31 cellular contexts compared by ENCODE assay signal in the genomic region with DNA sequence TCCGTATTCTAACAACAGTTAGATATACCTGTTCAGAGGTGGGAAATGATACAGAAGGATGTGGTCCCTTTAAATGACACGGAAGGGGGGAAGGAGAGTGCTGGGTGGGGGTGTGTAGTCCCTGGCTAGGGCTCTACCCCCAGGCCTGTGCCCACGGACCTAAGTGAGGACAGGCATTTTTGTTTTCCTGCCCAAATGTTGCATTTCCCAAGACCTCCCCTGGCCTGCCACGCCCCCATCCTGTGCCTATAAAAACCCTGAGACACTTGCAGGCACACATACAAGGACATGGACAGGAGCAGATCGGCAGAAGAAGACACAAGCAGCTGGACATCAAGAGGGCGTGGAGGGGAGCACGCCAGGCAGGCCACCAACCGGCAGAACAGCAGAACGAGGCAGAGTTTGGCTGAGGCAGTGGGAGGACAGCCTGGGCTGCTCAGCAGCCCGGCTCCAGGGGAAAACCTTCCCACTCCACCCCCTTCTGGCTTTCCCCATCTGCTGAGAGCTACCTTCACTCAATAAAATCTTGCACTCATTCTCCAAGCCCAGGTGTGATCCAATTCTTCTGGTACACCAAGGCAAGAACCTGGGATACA. TPM values are rescaled to one million over a fixed set of nuclear protein-coding genes. Genes with fewer than 3 reads are reported as not detected.
A peak's percentile ranks its signal among the peaks of the same experiment; 100 is the strongest.
DNase-seq lines count a peak whose midpoint lies in the region; ATAC-seq, FAIRE-seq and TF ChIP-seq lines count a peak whose summit lies in the region.
"Had no signal": no experiment of that assay in that cellular context is flagged by ENCODE, and none has a peak within 500 bp of the region (broad histone marks: within the 10 kb centered on the region; RNA-seq: fewer than 3 reads in every experiment).

No MANE protein-coding gene starts in this region.

- TF ChIP-seq POLR2A in HepG2 (IDR thresholded peaks at IDR 0.05; ENCODE audit: insufficient read depth in 1 of 2, low read depth in 2 of 2, low read length in 2 of 2) (no peak), right lobe of liver (IDR thresholded peaks at IDR 0.05) (no peak), K562 (conservative IDR thresholded peaks at IDR 0.05) (no peak)

- no peak overlapping the region for H3K4me3 Mint-ChIP-seq in effector memory CD8-positive, alpha-beta T cell
- H3K4me3 Mint-ChIP-seq: CD14-positive monocyte; CD4-positive, alpha-beta memory T cell; CD8-positive, alpha-beta memory T cell had no signal

- H4K20me1 ChIP-seq in HepG2 (ENCODE audit: insufficient read depth, low read length) (no peaks in the 10 kb centered on the region), K562 (replicated peaks; ENCODE audit: control insufficient read depth, insufficient read depth, low read length) (no peaks in the 10 kb centered on the region)
- H4K20me1 ChIP-seq: BLaER1 had no signal

- no peaks in the 10 kb centered on the region for H3K9me3 ChIP-seq in HepG2 (ENCODE audit: low read length)
- H3K9me3 ChIP-seq in right lobe of liver: no peaks in the 10 kb centered on the region
- H3K9me3 ChIP-seq in HEK293 (ENCODE audit: control insufficient read depth, insufficient read depth, low read depth, low read length): no peaks in the 10 kb centered on the region
- no peaks in the 10 kb centered on the region for H3K9me3 ChIP-seq in K562 (replicated peaks; ENCODE audit: control insufficient read depth, insufficient read depth, low read depth, low read length)
- H3K9me3 ChIP-seq: BE2C, BLaER1 had no signal

- CTCF ChIA-PET in HepG2 (lab: Yijun Ruan, JAX; ENCODE audit: low intra/inter-chr PET ratio, low total read pairs): no interaction called here
- CTCF ChIA-PET in HEK293 (lab: Yijun Ruan, JAX): interaction anchor here (0.7 to 1.4 kb wide), 5 partner anchors 10 to 1188 kb away, joined by 3 to 6 read pairs (median 4); no protein-coding TSS in a partner anchor
- CTCF ChIA-PET in K562 (lab: Yijun Ruan, JAX; ENCODE audit: low intra/inter-chr PET ratio): interaction anchor here (0.6 to 0.7 kb wide), 2 partner anchors 425 to 1800 kb away, joined by 3 to 5 read pairs; no protein-coding TSS in a partner anchor

- no peak overlapping the region for H3K4me3 ChIP-seq in HepG2 (replicated peaks in 1 of 3; ENCODE audit: insufficient read depth in 1 of 3, low read depth in 2 of 3, low read length in 3 of 3)
- H3K4me3 ChIP-seq in right lobe of liver: no peak overlapping the region
- no peak overlapping the region for H3K4me3 ChIP-seq in HEK293 (ENCODE audit: low read depth, low read length)
- H3K4me3 ChIP-seq in K562: no peak overlapping the region
- H3K4me3 ChIP-seq: BLaER1, GM12878 had no signal

- H3K9ac ChIP-seq in HepG2 (ENCODE audit: insufficient read depth, low read depth, low read length): no peak overlapping the region
- H3K9ac ChIP-seq in K562 (ENCODE audit: insufficient read depth in 1 of 2, low read depth in 2 of 2, low read length in 2 of 2): no peak overlapping the region
- H3K9ac ChIP-seq: BLaER1 had no signal

- WGBS in HepG2 (ENCODE audit: low lambda C conversion rate): 16% methylated on average over 10 of the region's 10 CpGs
- WGBS in right lobe of liver (ENCODE audit: insufficient coverage, low coverage, low lambda C conversion rate, missing lambda C conversion rate): 83% methylated on average over 3 of the region's 10 CpGs
- WGBS in K562 (ENCODE audit: insufficient coverage, low coverage, missing lambda C conversion rate): 7% methylated on average over 10 of the region's 10 CpGs

- BruUV-seq in HepG2 (replicated peaks; lab: Mats Ljungman, UMichigan) (no TSS peak), K562 (replicated peaks; lab: Mats Ljungman, UMichigan) (no TSS peak)

- POLR2A ChIA-PET in HepG2 (lab: Yijun Ruan, JAX) (no interaction called here), HEK293 (lab: Yijun Ruan, JAX) (no interaction called here), K562 (lab: Yijun Ruan, JAX) (interaction anchor here (0.6 kb wide), 1 partner anchor 1054 kb away, joined by 3 read pairs; no protein-coding TSS in a partner anchor)

- no peaks in the 10 kb centered on the region for H3K79me2 ChIP-seq in HepG2 (ENCODE audit: insufficient read depth, low read length)
- no peaks in the 10 kb centered on the region for H3K79me2 ChIP-seq in K562 (ENCODE audit: control insufficient read depth, insufficient read depth, low read length)

- peaks cover 9% of the 10 kb centered on the region for H3K4me1 ChIP-seq in HepG2 (ENCODE audit: insufficient read depth, low read length)
- no peaks in the 10 kb centered on the region for H3K4me1 ChIP-seq in right lobe of liver
- H3K4me1 ChIP-seq in HEK293 (ENCODE audit: control insufficient read depth, insufficient read depth, low read length): no peaks in the 10 kb centered on the region
- H3K4me1 ChIP-seq in K562 (replicated peaks in 1 of 2; ENCODE audit: control insufficient read depth in 2 of 2, insufficient read depth in 2 of 2, low read length in 2 of 2): peaks cover 0 to 10% of the 10 kb centered on the region in 2 experiments; a peak in 2 of 5 replicates
- H3K4me1 ChIP-seq: BE2C had no signal

- H2AFZ ChIP-seq in HepG2 (ENCODE audit: low read length) (no peak overlapping the region), K562 (ENCODE audit: low read depth, low read length) (no peak overlapping the region)

- intact Hi-C loops in HepG2 (cut with micrococcal nuclease; ENCODE audit: unreplicated experiment): no loop called here
- intact Hi-C loops in right lobe of liver (cut with DNase I): no loop called here
- intact Hi-C loops in K562 (cut with micrococcal nuclease): no loop called here

- DNase-seq in HepG2 (ENCODE audit: low spot score) (no peak), right lobe of liver (no peak), K562 (ENCODE audit: extremely low read depth in 1 of 4, low spot score in 3 of 4) (no peak)
- no peak for DNase-seq in effector memory CD8-positive, alpha-beta T cell
- DNase-seq: ACHN; BE2C; C1 segment of cervical spinal cord; CD4-positive, alpha-beta memory T cell; CD4-positive, CD25-positive, alpha-beta regulatory T cell; CD8-positive, alpha-beta memory T cell; COR-L47; DMS 273 treated with DMSO at 0.1 percent for 48 hours; DMS153; DMS53; DMS79; DND-41; EL; GDM1 had no signal

- H3K36me3 ChIP-seq in HepG2 (replicated peaks in 1 of 2; ENCODE audit: control insufficient read depth in 1 of 2, insufficient read depth in 2 of 2, low read length in 2 of 2) (no peaks in the 10 kb centered on the region), right lobe of liver (no peaks in the 10 kb centered on the region), HEK293 (ENCODE audit: control insufficient read depth in 2 of 2, insufficient read depth in 1 of 2, low read length in 2 of 2) (no peaks in the 10 kb centered on the region), K562 (ENCODE audit: control insufficient read depth, insufficient read depth, low read length) (no peaks in the 10 kb centered on the region)
- H3K36me3 ChIP-seq: BE2C, BLaER1 had no signal

- no peaks in the 10 kb centered on the region for H3K9me3 Mint-ChIP-seq in effector memory CD8-positive, alpha-beta T cell
- H3K9me3 Mint-ChIP-seq: CD4-positive, alpha-beta memory T cell; CD4-positive, CD25-positive, alpha-beta regulatory T cell; CD8-positive, alpha-beta memory T cell had no signal

- TF ChIP-seq EP300 in HepG2 (IDR thresholded peaks at IDR 0.05; ENCODE audit: low read depth in 2 of 2, low read length in 2 of 2): no peak
- no peak for TF ChIP-seq EP300 in HepG2 (CRISPR knock-in tag; IDR thresholded peaks at IDR 0.05; ENCODE audit: borderline replicate concordance)
- TF ChIP-seq EP300 in K562 (IDR thresholded peaks at IDR 0.05; ENCODE audit: low read length): no peak

- H3K4me2 ChIP-seq in HepG2 (ENCODE audit: low read depth, low read length) (no peak overlapping the region), K562 (ENCODE audit: insufficient read depth, low read length) (no peak overlapping the region)
- H3K4me2 ChIP-seq: BLaER1 had no signal

- ATAC-seq in HepG2 (peak; percentile 59), right lobe of liver (no peak), K562 (peak; percentile 41; the same call in 2 of the 3 replicates)
- ATAC-seq in effector memory CD8-positive, alpha-beta T cell (replicated peaks): no peak
- ATAC-seq in activated CD4-positive, CD25-positive, alpha-beta regulatory T cell treated with anti-CD3 and anti-CD28 coated beads, Interleukin-2, amount 50 U/mL, for 24 hours: no peak
- ATAC-seq: GM12878 had no signal

- H3K9me1 ChIP-seq in K562 (ENCODE audit: control insufficient read depth, insufficient read depth, low read length): no peaks in the 10 kb centered on the region

- H3K36me3 Mint-ChIP-seq in effector memory CD8-positive, alpha-beta T cell (ENCODE audit: insufficient read depth): no peaks in the 10 kb centered on the region
- H3K36me3 Mint-ChIP-seq: CD14-positive monocyte; CD4-positive, alpha-beta memory T cell; CD4-positive, CD25-positive, alpha-beta regulatory T cell; CD8-positive, alpha-beta memory T cell had no signal

- TF ChIP-seq RAD21 in HepG2 (CRISPR knock-in tag; IDR thresholded peaks at IDR 0.05) (no peak), K562 (CRISPR knock-in tag; conservative IDR thresholded peaks at IDR 0.05 in 1 of 2, IDR thresholded peaks at IDR 0.05 in 1 of 2) (no peak)

- H3K27ac ChIP-seq in HepG2 (ENCODE audit: extremely low read length, insufficient read depth, low read length) (no peak overlapping the region), right lobe of liver (no peak overlapping the region), HEK293 (ENCODE audit: extremely low read depth, low read depth, low read length) (no peak overlapping the region), K562 (ENCODE audit: extremely low read depth, low read depth, low read length) (no peak overlapping the region)
- H3K27ac ChIP-seq: 22Rv1, BLaER1 had no signal

- no peak overlapping the region for H3K27ac Mint-ChIP-seq in effector memory CD8-positive, alpha-beta T cell
- H3K27ac Mint-ChIP-seq: CD14-positive monocyte; CD4-positive, CD25-positive, alpha-beta regulatory T cell; CD8-positive, alpha-beta memory T cell had no signal

- peaks cover 7 to 51% of the 10 kb centered on the region in 2 experiments; a peak in 4 of 5 replicates for H3K27me3 ChIP-seq in HepG2 (ENCODE audit: control insufficient read depth in 1 of 2, insufficient read depth in 2 of 2, low read length in 2 of 2)
- H3K27me3 ChIP-seq in right lobe of liver: no peaks in the 10 kb centered on the region
- peaks cover 8 to 38% of the 10 kb centered on the region in 2 experiments for H3K27me3 ChIP-seq in K562 (ENCODE audit: control insufficient read depth in 2 of 2, insufficient read depth in 2 of 2, low read length in 2 of 2)
- H3K27me3 ChIP-seq: BE2C had no signal

- no peak for TF ChIP-seq CTCF in HepG2 (CRISPR knock-in tag; IDR thresholded peaks at IDR 0.05)
- TF ChIP-seq CTCF in right lobe of liver (IDR thresholded peaks at IDR 0.05): no peak
- no peak for TF ChIP-seq CTCF in HEK293 (tag by site-specific recombination; IDR thresholded peaks at IDR 0.05)
- TF ChIP-seq CTCF in K562 (IDR thresholded peaks at IDR 0.05 in 2 of 3, conservative IDR thresholded peaks at IDR 0.05 in 1 of 3; ENCODE audit: insufficient read depth in 2 of 3, low read depth in 1 of 3, low read length in 3 of 3): no peak

- H3K27me3 Mint-ChIP-seq in effector memory CD8-positive, alpha-beta T cell: peaks cover 6 to 18% of the 10 kb centered on the region in 2 donors
- H3K27me3 Mint-ChIP-seq: CD4-positive, alpha-beta memory T cell; CD4-positive, CD25-positive, alpha-beta regulatory T cell had no signal

- in situ Hi-C loops in HepG2 (cut with HindIII; ENCODE audit: extremely low pct_ligation_motif_present, low pct_unique_long_range_greater_than_20kb) (no loop called here), K562 (cut with MboI) (no loop called here)

- no peaks in the 10 kb centered on the region for H3K4me1 Mint-ChIP-seq in effector memory CD8-positive, alpha-beta T cell (ENCODE audit: low read depth in 2 of 2)

- FAIRE-seq in HepG2 (lab: Jason Lieb, UNC) (no peak), K562 (lab: Jason Lieb, UNC) (no peak)
- FAIRE-seq: A204.1, GM12878, GM12892, GM18507 had no signal

RNA-seq across cellular contexts. Expression of gene MPP2, which starts 13.3 kb away (rescaled TPM):
- total RNA-seq in HepG2 (2016; rRNA removed; fragmentation: Illumina TruSeq; extraction: Trizol) (0.20 and 0.44 TPM in 2 replicates), right lobe of liver (1 to 10 TPM in 1 of 6 experiments, under 1 TPM in 2, not detected in 3; 0.13 to 1.2 (median 0.18) TPM), K562 (2014; rRNA removed) (0.14 and 0.41 TPM in 2 replicates), K562 (2014; rRNA removed; fragmentation: Illumina TruSeq; extraction: Trizol) (0.35 and 0.44 TPM in 2 replicates), K562 (2015; rRNA removed; fragmentation: Illumina TruSeq; extraction: Trizol) (0.26 and 0.33 TPM in 2 replicates), K562 (2021) (0.45 and 0.53 TPM in 2 replicates)
- 0.18 and 0.30 TPM in 2 replicates for total RNA-seq in HepG2 (2016; cell fraction: cytosol; rRNA removed; fragmentation: Illumina TruSeq; extraction: Trizol; ENCODE audit: low read depth)
- total RNA-seq in HepG2 (2016; cell fraction: insoluble cytoplasmic fraction; rRNA removed; fragmentation: Illumina TruSeq; extraction: Trizol): 0.02 and 0.10 TPM in 2 replicates
- total RNA-seq in HepG2 (2016; cell fraction: membrane; rRNA removed; fragmentation: Illumina TruSeq; extraction: Trizol): 0.06 and 0.07 TPM in 2 replicates
- total RNA-seq in HepG2 (2016; cell fraction: nucleus; rRNA removed; fragmentation: Illumina TruSeq; extraction: Trizol): 0.25 TPM in 1 of 2 replicates, not detected in the other
- polyA plus RNA-seq in HepG2 (2011; rRNA removed) (1.7 and 2.2 TPM in 2 replicates), K562 (2011; rRNA removed) (1.0 and 1.2 TPM in 2 replicates), K562 (2014; fragmentation: Illumina TruSeq; extraction: Trizol) (0.24 and 0.28 TPM in 2 replicates), K562 (2014; fragmentation: Nextera tagmentation; extraction: Ambion mirVana) (under 1 TPM; 0.04 TPM), K562 (2014; rRNA removed) (0.12 and 0.39 TPM in 2 replicates)
- 1.6 TPM in 2 replicates for polyA plus RNA-seq in HepG2 (2011; cell fraction: cytosol; rRNA removed)
- polyA plus RNA-seq in HepG2 (2011; cell fraction: nucleus; rRNA removed): 3.8 and 4.9 TPM in 2 replicates
- 0.62 and 0.99 TPM in 2 replicates for polyA plus RNA-seq in HepG2 (2012)
- not detected in 2 replicates for polyA plus RNA-seq in HepG2 (2016; cell fraction: cytosol; fragmentation: Illumina TruSeq; extraction: Trizol; ENCODE audit: low read depth)
- 0.19 and 0.20 TPM in 2 replicates for polyA plus RNA-seq in HepG2 (2016; cell fraction: insoluble cytoplasmic fraction; fragmentation: Illumina TruSeq; extraction: Trizol; ENCODE audit: low read depth)
- polyA plus RNA-seq in HepG2 (2016; cell fraction: membrane; fragmentation: Illumina TruSeq; extraction: Trizol; ENCODE audit: low read depth): 0.05 TPM in 1 of 2 replicates, not detected in the other
- 0.15 and 0.18 TPM in 2 replicates for polyA plus RNA-seq in HepG2 (2016; cell fraction: nucleus; fragmentation: Illumina TruSeq; extraction: Trizol; ENCODE audit: insufficient read depth, low read depth)
- 3.3 and 19.7 TPM in 2 replicates for polyA minus RNA-seq in HepG2 (2011; rRNA and poly(A)+ RNA removed; ENCODE audit: low replicate concordance)
- 1.1 and 2.0 TPM in 2 replicates for polyA minus RNA-seq in HepG2 (2011; cell fraction: cytosol; rRNA and poly(A)+ RNA removed)
- 1.5 and 3.2 TPM in 2 replicates for polyA minus RNA-seq in HepG2 (2011; cell fraction: nucleus; rRNA and poly(A)+ RNA removed)
- 0.30 and 1.5 TPM in 2 replicates for total RNA-seq in K562 (2011; cell fraction: chromatin; rRNA removed; ENCODE audit: low replicate concordance)
- 1.2 and 1.8 TPM in 2 replicates for total RNA-seq in K562 (2011; cell fraction: nucleolus; rRNA removed)
- total RNA-seq in K562 (2011; cell fraction: nucleoplasm; rRNA removed): 0.66 and 0.99 TPM in 2 replicates
- polyA plus RNA-seq in K562 (2011; cell fraction: cytosol; rRNA removed): 1.3 and 1.5 TPM in 2 replicates
- 1.4 and 1.6 TPM in 2 replicates for polyA plus RNA-seq in K562 (2011; cell fraction: nucleus; rRNA removed)
- polyA plus RNA-seq in K562 (2012): 0.19 and 0.34 TPM in 2 replicates
- 0.99 and 1.5 TPM in 2 replicates for polyA minus RNA-seq in K562 (2011; rRNA and poly(A)+ RNA removed)
- 1.2 and 1.3 TPM in 2 replicates for polyA minus RNA-seq in K562 (2011; cell fraction: cytosol; rRNA and poly(A)+ RNA removed)
- polyA minus RNA-seq in K562 (2011; cell fraction: nucleus; rRNA and poly(A)+ RNA removed): 0.89 and 1.9 TPM in 2 replicates
- polyA plus RNA-seq: CD14-positive monocyte had no signal

RNA-seq across cellular contexts. Expression of gene PPY, which starts 21.7 kb away (rescaled TPM):
- total RNA-seq in HepG2 (2016; rRNA removed; fragmentation: Illumina TruSeq; extraction: Trizol) (not detected in 2 replicates), right lobe of liver (not detected), K562 (2014; rRNA removed) (not detected in 2 replicates), K562 (2014; rRNA removed; fragmentation: Illumina TruSeq; extraction: Trizol) (not detected in 2 replicates), K562 (2015; rRNA removed; fragmentation: Illumina TruSeq; extraction: Trizol) (not detected in 2 replicates), K562 (2021) (not detected in 2 replicates)
- not detected in 2 replicates for total RNA-seq in HepG2 (2016; cell fraction: cytosol; rRNA removed; fragmentation: Illumina TruSeq; extraction: Trizol; ENCODE audit: low read depth)
- total RNA-seq in HepG2 (2016; cell fraction: insoluble cytoplasmic fraction; rRNA removed; fragmentation: Illumina TruSeq; extraction: Trizol): not detected in 2 replicates
- not detected in 2 replicates for total RNA-seq in HepG2 (2016; cell fraction: membrane; rRNA removed; fragmentation: Illumina TruSeq; extraction: Trizol)
- total RNA-seq in HepG2 (2016; cell fraction: nucleus; rRNA removed; fragmentation: Illumina TruSeq; extraction: Trizol): not detected in 2 replicates
- polyA plus RNA-seq in HepG2 (2011; rRNA removed) (not detected in 2 replicates), K562 (2011; rRNA removed) (not detected in 2 replicates), K562 (2014; fragmentation: Illumina TruSeq; extraction: Trizol) (not detected in 2 replicates), K562 (2014; fragmentation: Nextera tagmentation; extraction: Ambion mirVana) (not detected), K562 (2014; rRNA removed) (1.9 TPM in 1 of 2 replicates, not detected in the other)
- 0.21 TPM in 1 of 2 replicates, not detected in the other for polyA plus RNA-seq in HepG2 (2011; cell fraction: cytosol; rRNA removed)
- polyA plus RNA-seq in HepG2 (2011; cell fraction: nucleus; rRNA removed): not detected in 2 replicates
- not detected in 2 replicates for polyA plus RNA-seq in HepG2 (2012)
- polyA plus RNA-seq in HepG2 (2016; cell fraction: cytosol; fragmentation: Illumina TruSeq; extraction: Trizol; ENCODE audit: low read depth): not detected in 2 replicates
- polyA plus RNA-seq in HepG2 (2016; cell fraction: insoluble cytoplasmic fraction; fragmentation: Illumina TruSeq; extraction: Trizol; ENCODE audit: low read depth): not detected in 2 replicates
- polyA plus RNA-seq in HepG2 (2016; cell fraction: membrane; fragmentation: Illumina TruSeq; extraction: Trizol; ENCODE audit: low read depth): not detected in 2 replicates
- polyA plus RNA-seq in HepG2 (2016; cell fraction: nucleus; fragmentation: Illumina TruSeq; extraction: Trizol; ENCODE audit: insufficient read depth, low read depth): not detected in 2 replicates
- not detected in 2 replicates for polyA minus RNA-seq in HepG2 (2011; rRNA and poly(A)+ RNA removed; ENCODE audit: low replicate concordance)
- polyA minus RNA-seq in HepG2 (2011; cell fraction: cytosol; rRNA and poly(A)+ RNA removed): not detected in 2 replicates
- not detected in 2 replicates for polyA minus RNA-seq in HepG2 (2011; cell fraction: nucleus; rRNA and poly(A)+ RNA removed)
- total RNA-seq in K562 (2011; cell fraction: chromatin; rRNA removed; ENCODE audit: low replicate concordance): not detected in 2 replicates
- not detected in 2 replicates for total RNA-seq in K562 (2011; cell fraction: nucleolus; rRNA removed)
- not detected in 2 replicates for total RNA-seq in K562 (2011; cell fraction: nucleoplasm; rRNA removed)
- polyA plus RNA-seq in K562 (2011; cell fraction: cytosol; rRNA removed): not detected in 2 replicates
- not detected in 2 replicates for polyA plus RNA-seq in K562 (2011; cell fraction: nucleus; rRNA removed)
- polyA plus RNA-seq in K562 (2012): not detected in 2 replicates
- polyA minus RNA-seq in K562 (2011; rRNA and poly(A)+ RNA removed): not detected in 2 replicates
- polyA minus RNA-seq in K562 (2011; cell fraction: cytosol; rRNA and poly(A)+ RNA removed): not detected in 2 replicates
- polyA minus RNA-seq in K562 (2011; cell fraction: nucleus; rRNA and poly(A)+ RNA removed): not detected in 2 replicates
- total RNA-seq: A673; CD4-positive, alpha-beta memory T cell; CD4-positive, CD25-positive, alpha-beta regulatory T cell; CD8-positive, alpha-beta memory T cell; Daoy; G401; GM12878 had no signal
- polyA plus RNA-seq: AG04450; CD14-positive monocyte; CD4-positive, alpha-beta memory T cell; CD4-positive, CD25-positive, alpha-beta regulatory T cell; CD8-positive, alpha-beta memory T cell had no signal

RNA-seq across cellular contexts. Expression of gene PYY, which starts 33.1 kb away (rescaled TPM):
- total RNA-seq in HepG2 (2016; rRNA removed; fragmentation: Illumina TruSeq; extraction: Trizol) (not detected in 2 replicates), right lobe of liver (not detected), K562 (2014; rRNA removed) (not detected in 2 replicates), K562 (2014; rRNA removed; fragmentation: Illumina TruSeq; extraction: Trizol) (not detected in 2 replicates), K562 (2015; rRNA removed; fragmentation: Illumina TruSeq; extraction: Trizol) (not detected in 2 replicates), K562 (2021) (not detected in 2 replicates)
- total RNA-seq in HepG2 (2016; cell fraction: cytosol; rRNA removed; fragmentation: Illumina TruSeq; extraction: Trizol; ENCODE audit: low read depth): not detected in 2 replicates
- not detected in 2 replicates for total RNA-seq in HepG2 (2016; cell fraction: insoluble cytoplasmic fraction; rRNA removed; fragmentation: Illumina TruSeq; extraction: Trizol)
- not detected in 2 replicates for total RNA-seq in HepG2 (2016; cell fraction: membrane; rRNA removed; fragmentation: Illumina TruSeq; extraction: Trizol)
- not detected in 2 replicates for total RNA-seq in HepG2 (2016; cell fraction: nucleus; rRNA removed; fragmentation: Illumina TruSeq; extraction: Trizol)
- polyA plus RNA-seq in HepG2 (2011; rRNA removed) (0.24 and 0.25 TPM in 2 replicates), K562 (2011; rRNA removed) (0.09 TPM in 1 of 2 replicates, not detected in the other), K562 (2014; fragmentation: Illumina TruSeq; extraction: Trizol) (not detected in 2 replicates), K562 (2014; fragmentation: Nextera tagmentation; extraction: Ambion mirVana) (not detected), K562 (2014; rRNA removed) (not detected in 2 replicates)
- polyA plus RNA-seq in HepG2 (2011; cell fraction: cytosol; rRNA removed): 0.21 and 0.30 TPM in 2 replicates
- 1.1 and 1.2 TPM in 2 replicates for polyA plus RNA-seq in HepG2 (2011; cell fraction: nucleus; rRNA removed)
- polyA plus RNA-seq in HepG2 (2012): 0.32 TPM in 1 of 2 replicates, not detected in the other
- not detected in 2 replicates for polyA plus RNA-seq in HepG2 (2016; cell fraction: cytosol; fragmentation: Illumina TruSeq; extraction: Trizol; ENCODE audit: low read depth)
- not detected in 2 replicates for polyA plus RNA-seq in HepG2 (2016; cell fraction: insoluble cytoplasmic fraction; fragmentation: Illumina TruSeq; extraction: Trizol; ENCODE audit: low read depth)
- polyA plus RNA-seq in HepG2 (2016; cell fraction: membrane; fragmentation: Illumina TruSeq; extraction: Trizol; ENCODE audit: low read depth): not detected in 2 replicates
- not detected in 2 replicates for polyA plus RNA-seq in HepG2 (2016; cell fraction: nucleus; fragmentation: Illumina TruSeq; extraction: Trizol; ENCODE audit: insufficient read depth, low read depth)
- not detected in 2 replicates for polyA minus RNA-seq in HepG2 (2011; rRNA and poly(A)+ RNA removed; ENCODE audit: low replicate concordance)
- not detected in 2 replicates for polyA minus RNA-seq in HepG2 (2011; cell fraction: cytosol; rRNA and poly(A)+ RNA removed)
- polyA minus RNA-seq in HepG2 (2011; cell fraction: nucleus; rRNA and poly(A)+ RNA removed): not detected in 2 replicates
- not detected in 2 replicates for total RNA-seq in K562 (2011; cell fraction: chromatin; rRNA removed; ENCODE audit: low replicate concordance)
- not detected in 2 replicates for total RNA-seq in K562 (2011; cell fraction: nucleolus; rRNA removed)
- total RNA-seq in K562 (2011; cell fraction: nucleoplasm; rRNA removed): not detected in 2 replicates
- polyA plus RNA-seq in K562 (2011; cell fraction: cytosol; rRNA removed): 0.27 TPM in 1 of 2 replicates, not detected in the other
- 0.17 and 0.24 TPM in 2 replicates for polyA plus RNA-seq in K562 (2011; cell fraction: nucleus; rRNA removed)
- not detected in 2 replicates for polyA plus RNA-seq in K562 (2012)
- polyA minus RNA-seq in K562 (2011; rRNA and poly(A)+ RNA removed): not detected in 2 replicates
- polyA minus RNA-seq in K562 (2011; cell fraction: cytosol; rRNA and poly(A)+ RNA removed): not detected in 2 replicates
- not detected in 2 replicates for polyA minus RNA-seq in K562 (2011; cell fraction: nucleus; rRNA and poly(A)+ RNA removed)
- total RNA-seq: A673; CD4-positive, alpha-beta memory T cell; CD4-positive, CD25-positive, alpha-beta regulatory T cell; CD8-positive, alpha-beta memory T cell; Daoy; G401; GM12878 had no signal
- polyA plus RNA-seq: AG04450; CD14-positive monocyte; CD4-positive, alpha-beta memory T cell; CD4-positive, CD25-positive, alpha-beta regulatory T cell; CD8-positive, alpha-beta memory T cell had no signal

Comparison
In these comparisons a context has a peak if more than half of its experiments do, and no peak if none do; other contexts are left out.
1. ATAC-seq: peak in HepG2 (single experiment) and K562 (single experiment); none in right lobe of liver (0 of 4), effector memory CD8-positive, alpha-beta T cell (single experiment) and activated CD4-positive, CD25-positive, alpha-beta regulatory T cell treated with anti-CD3 and anti-CD28 coated beads, Interleukin-2, amount 50 U/mL, for 24 hours (0 of 2).
2. Of the 241 proteins assayed by ChIP-seq in both HepG2 and K562: peak only in HepG2: none; only in K562: none; in both: HINFP; in neither: 240.